12 cellular contexts compared by ENCODE assay signal in the genomic region with DNA sequence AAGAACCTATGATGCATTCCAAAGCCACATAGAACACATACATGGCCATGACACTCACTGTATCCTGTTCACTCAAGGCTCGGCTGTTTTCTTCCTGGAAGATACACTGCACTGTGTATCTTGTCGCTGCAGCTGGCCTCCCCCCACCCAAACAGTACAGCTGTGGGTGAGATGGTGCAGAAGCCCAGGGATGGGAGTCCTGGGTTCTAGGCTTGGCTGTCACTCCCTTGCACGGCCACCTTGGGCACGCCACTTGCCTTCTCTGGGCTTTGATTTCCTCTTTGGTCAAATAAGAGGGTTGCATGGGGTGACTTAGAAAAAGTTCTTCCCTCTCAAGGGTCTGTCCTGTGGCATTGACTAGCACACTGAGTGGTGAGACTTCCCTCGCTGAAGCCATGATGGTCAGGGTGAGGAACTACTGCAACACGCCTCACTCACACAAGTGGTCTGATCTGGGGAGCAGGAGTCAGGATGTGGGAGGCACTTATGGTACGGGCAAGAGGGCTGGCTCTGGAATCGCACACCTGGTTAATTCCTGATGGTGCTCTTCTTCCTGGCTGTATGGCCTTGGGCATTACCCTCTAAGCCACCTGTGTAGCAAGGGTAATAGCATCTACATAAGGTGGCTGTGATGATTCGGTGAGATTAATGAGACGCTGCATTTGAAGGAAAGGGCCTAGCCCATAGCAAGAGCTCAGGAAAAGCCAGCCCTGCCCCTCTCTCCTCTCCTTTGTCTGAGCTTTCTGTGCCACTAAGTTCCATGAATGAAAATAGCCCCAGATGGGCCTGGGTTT. TPM values are rescaled to one million over a fixed set of nuclear protein-coding genes. Genes with fewer than 3 reads are reported as not detected.
DNase-seq lines count a peak whose midpoint lies in the region; ATAC-seq, FAIRE-seq and TF ChIP-seq lines count a peak whose summit lies in the region.
"Had no signal": no experiment of that assay in that cellular context is flagged by ENCODE, and none has a peak within 500 bp of the region (broad histone marks: within the 10 kb centered on the region; RNA-seq: fewer than 3 reads in every experiment).

No MANE protein-coding gene starts in this region.

- TF ChIP-seq RAD21 in K562 (CRISPR knock-in tag; conservative IDR thresholded peaks at IDR 0.05 in 1 of 2, IDR thresholded peaks at IDR 0.05 in 1 of 2): no peak

- CTCF ChIA-PET in K562 (lab: Yijun Ruan, JAX; ENCODE audit: low intra/inter-chr PET ratio): no interaction called here
- CTCF ChIA-PET in activated naive CD4-positive, alpha-beta T cell treated with anti-CD3 and anti-CD28 coated beads for 36 hours (lab: Charles Lee): no interaction called here

- no peak overlapping the region for H2AFZ ChIP-seq in K562 (ENCODE audit: low read depth, low read length)

- H3K4me3 Mint-ChIP-seq in nephron progenitor cell: no peak overlapping the region
- no peak overlapping the region for H3K4me3 Mint-ChIP-seq in activated naive CD4-positive, alpha-beta T cell treated with anti-CD3 and anti-CD28 coated beads for 36 hours
- H3K4me3 Mint-ChIP-seq: activated CD4-positive, alpha-beta T cell treated with anti-CD3 and anti-CD28 coated beads, Interleukin-2, amount 10 ng/mL, durations not matched to agents 24 days and 14 days had no signal

- no peak overlapping the region for H3K4me2 ChIP-seq in K562 (ENCODE audit: insufficient read depth, low read length)

- no peaks in the 10 kb centered on the region for H3K79me2 ChIP-seq in K562 (ENCODE audit: control insufficient read depth, insufficient read depth, low read length)

- H3K36me3 Mint-ChIP-seq in nephron progenitor cell (ENCODE audit: low read depth): peaks cover 42% of the 10 kb centered on the region
- peaks cover 12% of the 10 kb centered on the region for H3K36me3 Mint-ChIP-seq in activated naive CD4-positive, alpha-beta T cell treated with anti-CD3 and anti-CD28 coated beads for 36 hours (ENCODE audit: low read depth)

- in situ Hi-C loops in K562 (cut with MboI): no loop called here

- BruUV-seq in K562 (replicated peaks; lab: Mats Ljungman, UMichigan): no TSS peak

- H3K9me3 ChIP-seq in heart left ventricle (peaks cover 0 to 3% (median 0%) of the 10 kb centered on the region in 12 donors), K562 (replicated peaks; ENCODE audit: control insufficient read depth, insufficient read depth, low read depth, low read length) (no peaks in the 10 kb centered on the region), aorta (ENCODE audit: control insufficient read depth, low read length) (no peaks in the 10 kb centered on the region)

- H3K4me3 ChIP-seq in heart left ventricle (no peak overlapping the region), K562 (no peak overlapping the region), aorta (ENCODE audit: low read length in 2 of 2) (no peak overlapping the region)

- ATAC-seq in heart left ventricle: peak in 2 of 4 donors; percentile 6 to 10
- no peak for ATAC-seq in Right ventricle myocardium inferior
- ATAC-seq in K562: peak; percentile 45
- no peak for ATAC-seq in aorta (ENCODE audit: low FRiP score)

- H3K27me3 ChIP-seq in heart left ventricle: no peaks in the 10 kb centered on the region
- peaks cover 0 to 3% of the 10 kb centered on the region in 2 experiments; a peak in 1 of 5 replicates for H3K27me3 ChIP-seq in K562 (ENCODE audit: control insufficient read depth in 2 of 2, insufficient read depth in 2 of 2, low read length in 2 of 2)
- H3K27me3 ChIP-seq in aorta (ENCODE audit: control insufficient read depth in 1 of 2, insufficient read depth in 2 of 2, low read length in 1 of 2): no peaks in the 10 kb centered on the region

- POLR2A ChIA-PET in K562 (lab: Yijun Ruan, JAX): interaction anchor here (0.7 kb wide), 1 partner anchor 68 kb away, joined by 3 read pairs; no protein-coding TSS in a partner anchor

- no peak for DNase-seq in heart left ventricle
- no peak for DNase-seq in Right ventricle myocardium inferior (ENCODE audit: missing footprints)
- DNase-seq in K562 (ENCODE audit: extremely low read depth in 1 of 4, low spot score in 3 of 4): no peak
- no peak for DNase-seq in nephron progenitor cell
- DNase-seq in aorta: no peak
- no peak for DNase-seq in Ammon's horn (ENCODE audit: low spot score)
- no peak for DNase-seq in activated CD4-positive, alpha-beta T cell treated with anti-CD3 and anti-CD28 coated beads for 48 hours
- DNase-seq in activated naive CD4-positive, alpha-beta T cell treated with anti-CD3 and anti-CD28 coated beads for 36 hours: no peak
- DNase-seq: activated CD4-positive, alpha-beta T cell treated with anti-CD3 and anti-CD28 coated beads, Interleukin-2, amount 10 ng/mL, durations not matched to agents 24 days and 14 days; activated effector memory CD4-positive, alpha-beta T cell treated with Interleukin-2 at 50 U/mL for 16 hours; NCI-H1436 treated with DMSO at 0.1 percent for 48 hours; small intestine had no signal

- H3K27ac ChIP-seq in heart left ventricle (peak overlapping the region in 11 of 12 donors; percentile 2 to 89 (median 64)), K562 (ENCODE audit: extremely low read depth, low read depth, low read length) (no peak overlapping the region), aorta (ENCODE audit: low read depth in 1 of 2, low read length in 2 of 2) (peak overlapping the region; percentile 60 to 69)

- no peak for FAIRE-seq in K562 (lab: Jason Lieb, UNC)
- FAIRE-seq: small intestine had no signal

- peaks cover 6% of the 10 kb centered on the region for H3K9me3 Mint-ChIP-seq in nephron progenitor cell
- peaks cover 7% of the 10 kb centered on the region for H3K9me3 Mint-ChIP-seq in activated naive CD4-positive, alpha-beta T cell treated with anti-CD3 and anti-CD28 coated beads for 36 hours
- H3K9me3 Mint-ChIP-seq: activated CD4-positive, alpha-beta T cell treated with anti-CD3 and anti-CD28 coated beads, Interleukin-2, amount 10 ng/mL, durations not matched to agents 24 days and 14 days had no signal

- TF ChIP-seq EP300 in K562 (IDR thresholded peaks at IDR 0.05; ENCODE audit: low read length): no peak

- TF ChIP-seq POLR2A in heart left ventricle (IDR thresholded peaks at IDR 0.05) (no peak), K562 (conservative IDR thresholded peaks at IDR 0.05) (no peak)

- peaks cover 3% of the 10 kb centered on the region for H3K27me3 Mint-ChIP-seq in nephron progenitor cell (ENCODE audit: low read depth, poor library complexity)
- no peaks in the 10 kb centered on the region for H3K27me3 Mint-ChIP-seq in activated naive CD4-positive, alpha-beta T cell treated with anti-CD3 and anti-CD28 coated beads for 36 hours (ENCODE audit: low read depth)
- H3K27me3 Mint-ChIP-seq: activated CD4-positive, alpha-beta T cell treated with anti-CD3 and anti-CD28 coated beads, Interleukin-2, amount 10 ng/mL, durations not matched to agents 24 days and 14 days had no signal

- intact Hi-C loops in heart left ventricle (cut with DNase I) (loop anchor here in 2 of 10 donors (5.0 kb wide), 2 partner anchors 41 to 44 kb away; no protein-coding TSS in a partner anchor), Right ventricle myocardium inferior (cut with DNase I) (no loop called here), K562 (cut with micrococcal nuclease) (no loop called here), aorta (cut with DNase I) (no loop called here)
- intact Hi-C loops in activated naive CD4-positive, alpha-beta T cell treated with anti-CD3 and anti-CD28 coated beads for 36 hours (cut with micrococcal nuclease): no loop called here

- H3K4me1 ChIP-seq in heart left ventricle (peaks cover 0 to 38% (median 22%) of the 10 kb centered on the region in 12 donors), K562 (replicated peaks in 1 of 2; ENCODE audit: control insufficient read depth in 2 of 2, insufficient read depth in 2 of 2, low read length in 2 of 2) (no peaks in the 10 kb centered on the region), aorta (ENCODE audit: control insufficient read depth in 1 of 2, insufficient read depth in 2 of 2, low read length in 2 of 2) (no peaks in the 10 kb centered on the region)

- H4K20me1 ChIP-seq in K562 (replicated peaks; ENCODE audit: control insufficient read depth, insufficient read depth, low read length): no peaks in the 10 kb centered on the region

- TF ChIP-seq CTCF in heart left ventricle (IDR thresholded peaks at IDR 0.05): no peak
- no peak for TF ChIP-seq CTCF in K562 (IDR thresholded peaks at IDR 0.05 in 2 of 3, conservative IDR thresholded peaks at IDR 0.05 in 1 of 3; ENCODE audit: insufficient read depth in 2 of 3, low read depth in 1 of 3, low read length in 3 of 3)
- TF ChIP-seq CTCF in nephron progenitor cell (IDR thresholded peaks at IDR 0.05): no peak

- H3K9ac ChIP-seq in K562 (ENCODE audit: insufficient read depth in 1 of 2, low read depth in 2 of 2, low read length in 2 of 2): no peak overlapping the region

- 80 to 87% (median 86%) methylated on average over 9 to 10 of the region's 10 CpGs for WGBS in heart left ventricle, 4 donors
- WGBS in K562 (ENCODE audit: insufficient coverage, low coverage, missing lambda C conversion rate): 50% methylated on average over 10 of the region's 10 CpGs
- 90 to 94% methylated on average over 10 of the region's 10 CpGs for WGBS in aorta, 2 donors

- H3K36me3 ChIP-seq in heart left ventricle: peaks cover 0 to 45% (median 38%) of the 10 kb centered on the region in 9 donors
- H3K36me3 ChIP-seq in K562 (ENCODE audit: control insufficient read depth, insufficient read depth, low read length): peaks cover 38% of the 10 kb centered on the region; the same call in 2 of the 3 replicates
- H3K36me3 ChIP-seq in aorta (ENCODE audit: control insufficient read depth in 1 of 2, insufficient read depth in 2 of 2, low read length in 1 of 2): peaks cover 0 to 3% of the 10 kb centered on the region in 2 donors

- H3K9me1 ChIP-seq in K562 (ENCODE audit: control insufficient read depth, insufficient read depth, low read length): no peaks in the 10 kb centered on the region

- peak overlapping the region; percentile 24 for H3K27ac Mint-ChIP-seq in nephron progenitor cell
- H3K27ac Mint-ChIP-seq in activated naive CD4-positive, alpha-beta T cell treated with anti-CD3 and anti-CD28 coated beads for 36 hours: no peak overlapping the region
- H3K27ac Mint-ChIP-seq: activated CD4-positive, alpha-beta T cell treated with anti-CD3 and anti-CD28 coated beads, Interleukin-2, amount 10 ng/mL, durations not matched to agents 24 days and 14 days had no signal

- peaks cover 9% of the 10 kb centered on the region for H3K4me1 Mint-ChIP-seq in nephron progenitor cell
- H3K4me1 Mint-ChIP-seq in activated naive CD4-positive, alpha-beta T cell treated with anti-CD3 and anti-CD28 coated beads for 36 hours (ENCODE audit: low read depth): peaks cover 3% of the 10 kb centered on the region

RNA-seq across cellular contexts. Expression of gene ANP32A, which starts 44.0 kb away (rescaled TPM):
- total RNA-seq in heart left ventricle (100 to 1,000 TPM in 8 of 9 donors, 10 to 100 TPM in 1; 55.7 to 202 (median 142) TPM), Right ventricle myocardium inferior (134 TPM), K562 (2014; rRNA removed) (149 and 155 TPM in 2 replicates), K562 (2014; rRNA removed; fragmentation: Illumina TruSeq; extraction: Trizol) (214 and 231 TPM in 2 replicates), K562 (2015; rRNA removed; fragmentation: Illumina TruSeq; extraction: Trizol) (213 and 234 TPM in 2 replicates), K562 (2021) (179 and 210 TPM in 2 replicates), aorta (100 to 1,000 TPM in 1 of 2 donors, 10 to 100 TPM in 1; 76.1 to 106 TPM)
- polyA plus RNA-seq in heart left ventricle (100 to 1,000 TPM; 134 to 195 TPM), K562 (2011; rRNA removed) (101 and 158 TPM in 2 replicates), K562 (2014; fragmentation: Illumina TruSeq; extraction: Trizol) (514 and 656 TPM in 2 replicates), K562 (2014; fragmentation: Nextera tagmentation; extraction: Ambion mirVana) (10 to 100 TPM; 13.2 to 24.9 TPM), K562 (2014; rRNA removed) (262 and 274 TPM in 2 replicates), aorta (10 to 100 TPM; 63.2 to 63.5 TPM)
- 73.2 and 102 TPM in 2 replicates for total RNA-seq in K562 (2011; cell fraction: chromatin; rRNA removed; ENCODE audit: low replicate concordance)
- 44.5 and 49.1 TPM in 2 replicates for total RNA-seq in K562 (2011; cell fraction: nucleolus; rRNA removed)
- total RNA-seq in K562 (2011; cell fraction: nucleoplasm; rRNA removed): 74.9 and 79.7 TPM in 2 replicates
- polyA plus RNA-seq in K562 (2011; cell fraction: cytosol; rRNA removed): 28.2 and 50.9 TPM in 2 replicates
- 25.3 and 41.5 TPM in 2 replicates for polyA plus RNA-seq in K562 (2011; cell fraction: nucleus; rRNA removed)
- 166 and 298 TPM in 2 replicates for polyA plus RNA-seq in K562 (2012)
- 111 and 126 TPM in 2 replicates for polyA minus RNA-seq in K562 (2011; rRNA and poly(A)+ RNA removed)
- polyA minus RNA-seq in K562 (2011; cell fraction: cytosol; rRNA and poly(A)+ RNA removed): 56.1 and 63.8 TPM in 2 replicates
- polyA minus RNA-seq in K562 (2011; cell fraction: nucleus; rRNA and poly(A)+ RNA removed): 21.8 and 39.9 TPM in 2 replicates
- 100 to 1,000 TPM; 216 to 245 TPM for total RNA-seq in activated naive CD4-positive, alpha-beta T cell treated with anti-CD3 and anti-CD28 coated beads for 36 hours
